Comparison of ENCODE assay signal across 5 cellular contexts in the genomic region with DNA sequence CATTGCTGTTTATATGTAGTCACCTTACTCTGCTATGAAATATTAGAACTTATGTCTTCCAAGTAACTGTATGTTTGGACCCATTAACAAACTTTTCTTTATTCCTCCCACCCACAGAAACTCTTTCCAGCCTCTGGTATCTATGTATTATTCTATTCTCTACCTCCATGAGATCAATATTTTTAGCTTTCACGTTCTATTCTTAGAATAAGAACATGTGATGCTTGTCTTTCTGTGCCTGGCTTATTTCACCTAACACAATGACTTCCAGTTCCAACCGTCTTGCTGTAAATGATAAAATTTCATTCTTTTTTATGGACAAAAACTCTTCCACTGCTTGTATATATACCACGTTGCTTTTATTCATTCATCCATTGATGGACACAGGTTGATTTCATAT. TPM values are rescaled to one million over a fixed set of nuclear protein-coding genes. Genes with fewer than 3 reads are reported as not detected.
"Had no signal": no experiment of that assay in that cellular context is flagged by ENCODE, and none has a peak within 500 bp of the region (broad histone marks: within the 10 kb centered on the region; RNA-seq: fewer than 3 reads in every experiment).

No MANE protein-coding gene starts in this region.

RNA-seq across cellular contexts. Expression of gene AMY1A, which starts 14.4 kb away (rescaled TPM):
- total RNA-seq: HepG2, HT-29, HT1080, IMR-90 had no signal

RNA-seq across cellular contexts. Expression of gene AMY2A, which starts 24.0 kb away (rescaled TPM):
- total RNA-seq: HepG2, HT-29, HT1080, IMR-90 had no signal

RNA-seq across cellular contexts. Expression of gene AMY1B, which starts 54.8 kb away (rescaled TPM):
- total RNA-seq: HepG2, HT-29, HT1080, IMR-90, K562 had no signal
